ENCODE assay signal across 8 cellular contexts in genomic region chr6:32692019-32692418, GRCh38. TPM values are rescaled to one million over a fixed set of nuclear protein-coding genes. Genes with fewer than 3 reads are reported as not detected.
DNase-seq lines count a peak whose midpoint lies in the region; ATAC-seq and FAIRE-seq lines count a peak whose summit lies in the region.

No MANE protein-coding gene starts in this region.

- peaks cover 0 to 3% (median 0%) of the 10 kb centered on the region in 5 donors for H3K9me3 Mint-ChIP-seq in CD8-positive, alpha-beta memory T cell
- peaks cover 0 to 4% of the 10 kb centered on the region in 2 donors for H3K9me3 Mint-ChIP-seq in stimulated activated naive B cell treated with anti-CD40 and anti-IgM and Interleukin-4, amounts not matched to agents 10 μg/mL and 1 μg/mL and 100 μg/mL, for 72 hours

- no peak overlapping the region for H3K4me3 Mint-ChIP-seq in CD8-positive, alpha-beta memory T cell
- H3K4me3 Mint-ChIP-seq in stimulated activated naive B cell treated with anti-CD40 and anti-IgM and Interleukin-4, amounts not matched to agents 10 μg/mL and 1 μg/mL and 100 μg/mL, for 72 hours: no peak overlapping the region

- H3K27ac Mint-ChIP-seq in CD8-positive, alpha-beta memory T cell: peak overlapping the region in 1 of 8 donors; percentile 46
- H3K27ac Mint-ChIP-seq in stimulated activated naive B cell treated with anti-CD40 and anti-IgM and Interleukin-4, amounts not matched to agents 10 μg/mL and 1 μg/mL and 100 μg/mL, for 72 hours: peak overlapping the region; percentile 42

- no peaks in the 10 kb centered on the region for H3K36me3 Mint-ChIP-seq in CD8-positive, alpha-beta memory T cell
- H3K36me3 Mint-ChIP-seq in stimulated activated naive B cell treated with anti-CD40 and anti-IgM and Interleukin-4, amounts not matched to agents 10 μg/mL and 1 μg/mL and 100 μg/mL, for 72 hours: no peaks in the 10 kb centered on the region

- in situ Hi-C loops in KBM-7 (cut with MboI; ENCODE audit: low pct_unique_long_range_greater_than_20kb, low sequenced_read_pairs): no loop called here

- FAIRE-seq in frontal cortex (lab: Jason Lieb, UNC): no peak

- ATAC-seq in stimulated activated naive B cell treated with anti-CD40 and anti-IgM and Interleukin-4, amounts not matched to agents 10 μg/mL and 1 μg/mL and 100 μg/mL, for 72 hours (replicated peaks): peak; percentile 77 to 81
- no peak for ATAC-seq in sciatic nerve

- CTCF ChIA-PET in CD8-positive, alpha-beta memory T cell (lab: Charles Lee): interaction anchor here (1.0 to 2.3 kb wide), 11 partner anchors 8 to 886 kb away, joined by 3 to 17 read pairs (median 6); no protein-coding TSS in a partner anchor

- no peaks in the 10 kb centered on the region for H3K9me3 ChIP-seq in CD8-positive, alpha-beta memory T cell (ENCODE audit: low read length)
- no peaks in the 10 kb centered on the region for H3K9me3 ChIP-seq in iPS DF 6.9 (ENCODE audit: control insufficient read depth, insufficient read depth, low read length)

- H3K4me1 ChIP-seq in CD8-positive, alpha-beta memory T cell (ENCODE audit: insufficient read depth, low read length): peaks cover 8% of the 10 kb centered on the region
- no peaks in the 10 kb centered on the region for H3K4me1 ChIP-seq in iPS DF 6.9 (ENCODE audit: control insufficient read depth, insufficient read depth, low read length)

- POLR2A ChIA-PET in CD8-positive, alpha-beta memory T cell (lab: Charles Lee): no interaction called here

- H3K27me3 Mint-ChIP-seq in CD8-positive, alpha-beta memory T cell: peaks cover 16 to 32% of the 10 kb centered on the region in 2 donors
- H3K27me3 Mint-ChIP-seq in stimulated activated naive B cell treated with anti-CD40 and anti-IgM and Interleukin-4, amounts not matched to agents 10 μg/mL and 1 μg/mL and 100 μg/mL, for 72 hours: no peaks in the 10 kb centered on the region

- WGBS in iPS DF 6.9 (ENCODE audit: insufficient coverage, insufficient read length): no CpG with 5 or more reads among the region's 1 CpG

- intact Hi-C loops in sciatic nerve (cut with DNase I): no loop called here

- no peak overlapping the region for H3K27ac ChIP-seq in CD8-positive, alpha-beta memory T cell (ENCODE audit: low read depth, low read length)
- H3K27ac ChIP-seq in iPS DF 6.9 (ENCODE audit: low read length): no peak overlapping the region

- no peaks in the 10 kb centered on the region for H3K27me3 ChIP-seq in CD8-positive, alpha-beta memory T cell (ENCODE audit: insufficient read depth, low read length, poor library complexity, severe bottlenecking)
- H3K27me3 ChIP-seq in iPS DF 6.9 (ENCODE audit: control insufficient read depth, insufficient read depth, low read length): no peaks in the 10 kb centered on the region

- DNase-seq in CD8-positive, alpha-beta memory T cell: peak in 4 of 5 donors; percentile 24 to 80 (median 54)
- DNase-seq in KBM-7: peak; percentile 73
- peak; percentile 24 to 31 for DNase-seq in activated CD8-positive, alpha-beta memory T cell treated with anti-CD3 and anti-CD28 coated beads for 4 hours (ENCODE audit: low read depth in 2 of 2)
- DNase-seq in iPS DF 6.9 (ENCODE audit: low read depth, low spot score): peak; percentile 7
- DNase-seq in stimulated activated naive B cell treated with anti-CD40 and anti-IgM and Interleukin-4, amounts not matched to agents 10 μg/mL and 1 μg/mL and 100 μg/mL, for 72 hours: peak; percentile 63
- DNase-seq in sciatic nerve (ENCODE audit: low spot score): no peak
- DNase-seq in globus pallidus (ENCODE audit: low spot score): no peak
- no peak for DNase-seq in frontal cortex (ENCODE audit: low spot score in 2 of 2)

- H3K36me3 ChIP-seq in CD8-positive, alpha-beta memory T cell (ENCODE audit: insufficient read depth, low read length): no peaks in the 10 kb centered on the region
- no peaks in the 10 kb centered on the region for H3K36me3 ChIP-seq in iPS DF 6.9 (ENCODE audit: control insufficient read depth, insufficient read depth, low read length)

- no peak overlapping the region for H3K4me3 ChIP-seq in CD8-positive, alpha-beta memory T cell (ENCODE audit: low read length)
- H3K4me3 ChIP-seq in iPS DF 6.9 (ENCODE audit: low read length): no peak overlapping the region

- H3K4me1 Mint-ChIP-seq in CD8-positive, alpha-beta memory T cell: peaks cover 9 to 23% (median 11%) of the 10 kb centered on the region in 3 donors
- H3K4me1 Mint-ChIP-seq in stimulated activated naive B cell treated with anti-CD40 and anti-IgM and Interleukin-4, amounts not matched to agents 10 μg/mL and 1 μg/mL and 100 μg/mL, for 72 hours: peaks cover 15 to 28% of the 10 kb centered on the region in 2 donors

RNA-seq across cellular contexts. Expression of gene HLA-DQB1, which starts 25.6 kb away (rescaled TPM):
- total RNA-seq in CD8-positive, alpha-beta memory T cell: 10 to 100 TPM; 16.0 to 22.7 TPM
- polyA plus RNA-seq in CD8-positive, alpha-beta memory T cell: 4.3 TPM
- total RNA-seq in sciatic nerve: 25.5 TPM
- 0.41 TPM for total RNA-seq in frontal cortex

RNA-seq across cellular contexts. Expression of gene HLA-DQA2, which starts 49.2 kb away (rescaled TPM):
- 1 to 10 TPM; 1.2 TPM for total RNA-seq in CD8-positive, alpha-beta memory T cell
- polyA plus RNA-seq in CD8-positive, alpha-beta memory T cell: 1.9 TPM
- total RNA-seq in sciatic nerve: 10.2 TPM
- total RNA-seq in frontal cortex: not detected

RNA-seq across cellular contexts. Expression of gene HLA-DQA1, which starts 54.8 kb away (rescaled TPM):
- 10 to 100 TPM; 20.3 to 22.2 TPM for total RNA-seq in CD8-positive, alpha-beta memory T cell
- 3.2 TPM for polyA plus RNA-seq in CD8-positive, alpha-beta memory T cell
- total RNA-seq in sciatic nerve (26.0 TPM), frontal cortex (not detected)

Comparison
In these comparisons a context has a peak if more than half of its experiments do, and no peak if none do; other contexts are left out.
1. DNase-seq: peak in CD8-positive, alpha-beta memory T cell (4 of 5), KBM-7 (single experiment), activated CD8-positive, alpha-beta memory T cell treated with anti-CD3 and anti-CD28 coated beads for 4 hours (2 of 2), iPS DF 6.9 (single experiment) and stimulated activated naive B cell treated with anti-CD40 and anti-IgM and Interleukin-4, amounts not matched to agents 10 μg/mL and 1 μg/mL and 100 μg/mL, for 72 hours (single experiment); none in sciatic nerve (single experiment), globus pallidus (single experiment) and frontal cortex (0 of 2).
2. RNA of gene HLA-DQB1, which starts 25.6 kb away (total RNA-seq): 25.5 TPM in sciatic nerve (single experiment) and 16.0 to 22.7 TPM in CD8-positive, alpha-beta memory T cell; 0.41 TPM in frontal cortex (single experiment); every median in the first group is over 10 times any median in the second.
3. RNA of gene HLA-DQA1, which starts 54.8 kb away (total RNA-seq): 26.0 TPM in sciatic nerve (single experiment) and 20.3 to 22.2 TPM in CD8-positive, alpha-beta memory T cell; not detected in frontal cortex (single experiment); every median in the first group is over 10 times any median in the second.